In the genomic region with DNA sequence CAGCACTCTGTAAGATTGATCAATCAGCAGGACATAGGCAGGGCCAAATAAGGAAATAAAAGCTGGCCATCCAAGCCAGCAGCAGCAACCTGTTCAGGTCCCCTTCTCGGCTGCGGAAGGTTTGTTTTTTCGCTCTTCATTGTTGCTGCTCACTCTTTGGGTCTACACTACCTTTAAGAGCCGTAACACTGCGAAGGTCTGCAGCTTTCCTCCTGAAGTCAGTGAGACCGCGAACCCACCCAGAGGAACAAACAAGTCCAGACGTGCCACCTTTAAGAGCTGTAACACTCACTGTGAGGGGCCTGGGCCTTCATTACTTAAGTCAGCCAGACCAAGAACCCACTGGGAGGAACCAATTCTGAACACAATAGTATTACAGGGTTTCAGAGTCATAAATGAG, we compare ENCODE assay signal across 17 cellular contexts.
DNase-seq lines count a peak whose midpoint lies in the region; ATAC-seq and TF ChIP-seq lines count a peak whose summit lies in the region.
"Had no signal": no experiment of that assay in that cellular context is flagged by ENCODE, and none has a peak within 500 bp of the region (broad histone marks: within the 10 kb centered on the region; RNA-seq: fewer than 3 reads in every experiment).

No MANE protein-coding gene starts in this region.

- peaks cover 2% of the 10 kb centered on the region for H3K9me3 ChIP-seq in right cardiac atrium (ENCODE audit: control insufficient read depth, low read length)

- CTCF ChIA-PET in activated CD8-positive, alpha-beta memory T cell treated with anti-CD3 and anti-CD28 coated beads, Interleukin-2, amount 10 ng/mL, durations not matched to agents 7 days and 5 days (lab: Charles Lee) = no interaction called here

- DNase-seq in activated CD8-positive, alpha-beta memory T cell treated with anti-CD3 and anti-CD28 coated beads, Interleukin-2, amount 10 ng/mL, durations not matched to agents 7 days and 5 days = peak; percentile 32
- no peak for DNase-seq in activated CD8-positive, alpha-beta memory T cell treated with anti-CD3 and anti-CD28 coated beads, Interleukin-2, amount 50 U/mL, for 48 hours
- DNase-seq in osteocyte (ENCODE audit: extremely low spot score, unreplicated experiment) (peak; percentile 71), right cardiac atrium (no peak)
- no peak for DNase-seq in stimulated activated naive B cell treated with anti-CD40 and anti-IgM and Interleukin-4, amounts not matched to agents 10 μg/mL and 1 μg/mL and 100 μg/mL, for 72 hours
- DNase-seq: AML-193; Caco-2; Calu3; CD4-positive, alpha-beta T cell; CD8-positive, alpha-beta T cell; DMS79 treated with DMSO at 0.1 percent for 48 hours; GF-D8 had no signal

- no peak overlapping the region for H3K4me3 Mint-ChIP-seq in activated CD8-positive, alpha-beta memory T cell treated with anti-CD3 and anti-CD28 coated beads, Interleukin-2, amount 10 ng/mL, durations not matched to agents 7 days and 5 days
- H3K4me3 Mint-ChIP-seq in osteocyte (ENCODE audit: unreplicated experiment) = no peak overlapping the region
- H3K4me3 Mint-ChIP-seq in stimulated activated naive B cell treated with anti-CD40 and anti-IgM and Interleukin-4, amounts not matched to agents 10 μg/mL and 1 μg/mL and 100 μg/mL, for 72 hours = no peak overlapping the region
- H3K4me3 Mint-ChIP-seq: B cell; CD4-positive, alpha-beta T cell; CD8-positive, alpha-beta T cell had no signal

- ATAC-seq in activated CD8-positive, alpha-beta memory T cell treated with anti-CD3 and anti-CD28 coated beads, Interleukin-2, amount 10 ng/mL, durations not matched to agents 7 days and 5 days = no peak
- ATAC-seq in right cardiac atrium = no peak
- ATAC-seq in stimulated activated naive B cell treated with anti-CD40 and anti-IgM and Interleukin-4, amounts not matched to agents 10 μg/mL and 1 μg/mL and 100 μg/mL, for 72 hours (replicated peaks) = no peak
- ATAC-seq: A549; CD8-positive, alpha-beta T cell had no signal

- intact Hi-C loops in right cardiac atrium (cut with DNase I) = loop anchor here in 1 of 4 donors (10.0 kb wide), 1 partner anchor 469 kb away; the partner anchor contains the start of gene FOXF2

- H3K27me3 ChIP-seq in right cardiac atrium (ENCODE audit: control insufficient read depth, insufficient read depth) = no peaks in the 10 kb centered on the region
- H3K27me3 ChIP-seq: BLaER1 treated with 17β-estradiol and CSF1 and Interleukin-3, amounts not matched to agents 10 nM and 100 nM had no signal

- no peaks in the 10 kb centered on the region for H3K4me1 Mint-ChIP-seq in activated CD8-positive, alpha-beta memory T cell treated with anti-CD3 and anti-CD28 coated beads, Interleukin-2, amount 10 ng/mL, durations not matched to agents 7 days and 5 days
- no peaks in the 10 kb centered on the region for H3K4me1 Mint-ChIP-seq in osteocyte (ENCODE audit: unreplicated experiment)
- peaks cover 0 to 3% of the 10 kb centered on the region in 2 donors for H3K4me1 Mint-ChIP-seq in stimulated activated naive B cell treated with anti-CD40 and anti-IgM and Interleukin-4, amounts not matched to agents 10 μg/mL and 1 μg/mL and 100 μg/mL, for 72 hours
- H3K4me1 Mint-ChIP-seq: B cell had no signal

- H3K27ac ChIP-seq in right cardiac atrium (ENCODE audit: low read length) = no peak overlapping the region
- H3K27ac ChIP-seq: 22Rv1; A549; BLaER1 treated with 17β-estradiol and CSF1 and Interleukin-3, amounts not matched to agents 10 nM and 100 nM; C4-2B had no signal

- H3K9me3 Mint-ChIP-seq in activated CD8-positive, alpha-beta memory T cell treated with anti-CD3 and anti-CD28 coated beads, Interleukin-2, amount 10 ng/mL, durations not matched to agents 7 days and 5 days (ENCODE audit: low read depth) = peaks cover under 1% of the 10 kb centered on the region
- H3K9me3 Mint-ChIP-seq in osteocyte (ENCODE audit: unreplicated experiment) = peaks cover 9% of the 10 kb centered on the region
- peaks cover 20 to 23% of the 10 kb centered on the region in 2 donors for H3K9me3 Mint-ChIP-seq in stimulated activated naive B cell treated with anti-CD40 and anti-IgM and Interleukin-4, amounts not matched to agents 10 μg/mL and 1 μg/mL and 100 μg/mL, for 72 hours

- no peaks in the 10 kb centered on the region for H3K36me3 Mint-ChIP-seq in activated CD8-positive, alpha-beta memory T cell treated with anti-CD3 and anti-CD28 coated beads, Interleukin-2, amount 10 ng/mL, durations not matched to agents 7 days and 5 days
- peaks cover 2% of the 10 kb centered on the region for H3K36me3 Mint-ChIP-seq in osteocyte (ENCODE audit: unreplicated experiment)
- peaks cover 7 to 8% of the 10 kb centered on the region in 2 donors for H3K36me3 Mint-ChIP-seq in stimulated activated naive B cell treated with anti-CD40 and anti-IgM and Interleukin-4, amounts not matched to agents 10 μg/mL and 1 μg/mL and 100 μg/mL, for 72 hours
- H3K36me3 Mint-ChIP-seq: CD8-positive, alpha-beta T cell had no signal

- 96% methylated on average over 8 of the region's 8 CpGs for WGBS in right cardiac atrium

- TF ChIP-seq CTCF in osteocyte (IDR thresholded peaks at IDR 0.05) = no peak

- no peak overlapping the region for H3K4me3 ChIP-seq in right cardiac atrium (ENCODE audit: low read length)
- H3K4me3 ChIP-seq: A549; BLaER1 treated with 17β-estradiol and CSF1 and Interleukin-3, amounts not matched to agents 10 nM and 100 nM had no signal

- peaks cover 15% of the 10 kb centered on the region for H3K27me3 Mint-ChIP-seq in activated CD8-positive, alpha-beta memory T cell treated with anti-CD3 and anti-CD28 coated beads, Interleukin-2, amount 10 ng/mL, durations not matched to agents 7 days and 5 days
- H3K27me3 Mint-ChIP-seq in osteocyte (ENCODE audit: unreplicated experiment) = no peaks in the 10 kb centered on the region
- peaks cover 14 to 19% of the 10 kb centered on the region in 2 donors for H3K27me3 Mint-ChIP-seq in stimulated activated naive B cell treated with anti-CD40 and anti-IgM and Interleukin-4, amounts not matched to agents 10 μg/mL and 1 μg/mL and 100 μg/mL, for 72 hours

- H3K27ac Mint-ChIP-seq in activated CD8-positive, alpha-beta memory T cell treated with anti-CD3 and anti-CD28 coated beads, Interleukin-2, amount 10 ng/mL, durations not matched to agents 7 days and 5 days = no peak overlapping the region
- no peak overlapping the region for H3K27ac Mint-ChIP-seq in osteocyte (ENCODE audit: unreplicated experiment)
- H3K27ac Mint-ChIP-seq in stimulated activated naive B cell treated with anti-CD40 and anti-IgM and Interleukin-4, amounts not matched to agents 10 μg/mL and 1 μg/mL and 100 μg/mL, for 72 hours = no peak overlapping the region
- H3K27ac Mint-ChIP-seq: B cell; CD4-positive, alpha-beta T cell; CD8-positive, alpha-beta T cell had no signal

- no peaks in the 10 kb centered on the region for H3K4me1 ChIP-seq in right cardiac atrium (ENCODE audit: control insufficient read depth, insufficient read depth, low read length)

Comparison
In these comparisons a context has a peak if more than half of its experiments do, and no peak if none do; other contexts are left out.
1. DNase-seq: peak in activated CD8-positive, alpha-beta memory T cell treated with anti-CD3 and anti-CD28 coated beads, Interleukin-2, amount 10 ng/mL, durations not matched to agents 7 days and 5 days (single experiment) and osteocyte (single experiment); none in activated CD8-positive, alpha-beta memory T cell treated with anti-CD3 and anti-CD28 coated beads, Interleukin-2, amount 50 U/mL, for 48 hours (single experiment), right cardiac atrium (0 of 3) and stimulated activated naive B cell treated with anti-CD40 and anti-IgM and Interleukin-4, amounts not matched to agents 10 μg/mL and 1 μg/mL and 100 μg/mL, for 72 hours (single experiment).